ENCODE assay signal across 31 cellular contexts in genomic region chr5:58362135-58362534, GRCh38.
DNase-seq lines count a peak whose midpoint lies in the region; ATAC-seq and TF ChIP-seq lines count a peak whose summit lies in the region.
"Had no signal": no experiment of that assay in that cellular context is flagged by ENCODE, and none has a peak within 500 bp of the region (broad histone marks: within the 10 kb centered on the region; RNA-seq: fewer than 3 reads in every experiment).

No MANE protein-coding gene starts in this region.

- H3K4me1 ChIP-seq in heart left ventricle (peaks cover 0 to 17% (median 0%) of the 10 kb centered on the region in 12 donors), left ventricle myocardium inferior (peaks cover 24% of the 10 kb centered on the region)
- H3K4me1 ChIP-seq: A549; BE2C; BLaER1; BLaER1 treated with 17β-estradiol and CSF1 and Interleukin-3, amounts not matched to agents 10 nM and 100 nM; Caco-2 had no signal

- intact Hi-C loops in Right ventricle myocardium superior (cut with DNase I) (loop anchor here (10.0 kb wide), 1 partner anchor 93 kb away; no protein-coding TSS in a partner anchor), cardiac septum (cut with DNase I) (loop anchor here (10.0 kb wide), 1 partner anchor 93 kb away; no protein-coding TSS in a partner anchor), heart left ventricle (cut with DNase I) (loop anchor here in 4 of 10 donors (10.0 kb wide), 3 partner anchors 93 to 697 kb away; no protein-coding TSS in a partner anchor), Right ventricle myocardium inferior (cut with DNase I) (loop anchor here (10.0 kb wide), 1 partner anchor 93 kb away; no protein-coding TSS in a partner anchor), left ventricle myocardium superior (cut with micrococcal nuclease) (loop anchor here (10.0 kb wide), 1 partner anchor 93 kb away; no protein-coding TSS in a partner anchor), left ventricle myocardium inferior (cut with micrococcal nuclease) (no loop called here)

- DNase-seq in Right ventricle myocardium superior (no peak), cardiac septum (ENCODE audit: low spot score) (no peak), heart left ventricle (no peak), Right ventricle myocardium inferior (ENCODE audit: missing footprints) (no peak), left ventricle myocardium superior (no peak), left ventricle myocardium inferior (no peak)
- DNase-seq: 8988T; ACHN; AML-193; BE2C; C1 segment of cervical spinal cord; Caco-2; Calu3; CD4-positive, alpha-beta memory T cell; CD4-positive, alpha-beta T cell; CD4-positive, CD25-positive, alpha-beta regulatory T cell; CD8-positive, alpha-beta memory T cell; CD8-positive, alpha-beta T cell; COR-L47; DMS 273 treated with DMSO at 0.1 percent for 48 hours; DMS153; DMS53; DMS79; DMS79 treated with DMSO at 0.1 percent for 48 hours; DND-41; EL had no signal

- no peaks in the 10 kb centered on the region for H3K36me3 ChIP-seq in heart left ventricle
- no peaks in the 10 kb centered on the region for H3K36me3 ChIP-seq in left ventricle myocardium inferior
- H3K36me3 ChIP-seq: BE2C; BLaER1; BLaER1 treated with 17β-estradiol and CSF1 and Interleukin-3, amounts not matched to agents 10 nM and 100 nM had no signal

- H3K27me3 ChIP-seq in heart left ventricle (no peaks in the 10 kb centered on the region), left ventricle myocardium inferior (ENCODE audit: low read depth) (no peaks in the 10 kb centered on the region)
- H3K27me3 ChIP-seq: BE2C; BLaER1; BLaER1 treated with 17β-estradiol and CSF1 and Interleukin-3, amounts not matched to agents 10 nM and 100 nM had no signal

- H3K4me3 ChIP-seq in heart left ventricle (no peak overlapping the region), left ventricle myocardium inferior (no peak overlapping the region)
- H3K4me3 ChIP-seq: A549; BLaER1; BLaER1 treated with 17β-estradiol and CSF1 and Interleukin-3, amounts not matched to agents 10 nM and 100 nM had no signal

- ATAC-seq in Right ventricle myocardium superior (ENCODE audit: poor library complexity) (peak; percentile 73), heart left ventricle (peak in 3 of 4 donors; percentile 35 to 62 (median 54)), Right ventricle myocardium inferior (no peak), left ventricle myocardium superior (peak; percentile 72)
- ATAC-seq: A549; CD8-positive, alpha-beta T cell had no signal

- 62 to 73% (median 64%) methylated on average over 3 of the region's 3 CpGs for WGBS in heart left ventricle, 4 donors

- TF ChIP-seq CTCF in heart left ventricle (IDR thresholded peaks at IDR 0.05) (no peak), left ventricle myocardium inferior (IDR thresholded peaks at IDR 0.05; ENCODE audit: borderline replicate concordance) (no peak)

- no peak for TF ChIP-seq POLR2A in heart left ventricle (IDR thresholded peaks at IDR 0.05)

- H3K9me3 ChIP-seq in heart left ventricle (no peaks in the 10 kb centered on the region), left ventricle myocardium inferior (replicated peaks) (no peaks in the 10 kb centered on the region)
- H3K9me3 ChIP-seq: A549; BE2C; BLaER1; BLaER1 treated with 17β-estradiol and CSF1 and Interleukin-3, amounts not matched to agents 10 nM and 100 nM; Caco-2 had no signal

- H3K27ac ChIP-seq in heart left ventricle (no peak overlapping the region), left ventricle myocardium inferior (replicated peaks) (no peak overlapping the region)
- H3K27ac ChIP-seq: 22Rv1; A549; BLaER1; BLaER1 treated with 17β-estradiol and CSF1 and Interleukin-3, amounts not matched to agents 10 nM and 100 nM; C4-2B had no signal
